ENCODE assay signal across 1 cellular context in genomic region chr16:30651124-30652004, GRCh38.
TF ChIP-seq lines count a peak whose summit lies in the region.

No MANE protein-coding gene starts in this region.

TF ChIP-seq in HepG2, 621 proteins besides CTCF, POLR2A, EP300 and RAD21 (continued from another document and continues in another):
- 0 out of 2 replicates have a peak, but pooled peaks have one; percentile 23 for TF ChIP-seq ARID5B (CRISPR knock-in tag; IDR thresholded peaks at IDR 0.05)
- TF ChIP-seq SNAPC4 (CRISPR knock-in tag; IDR thresholded peaks at IDR 0.05), result no peak
- TF ChIP-seq ELK4 (CRISPR knock-in tag; IDR thresholded peaks at IDR 0.05; ENCODE audit: borderline replicate concordance), result no peak
- 0 out of 2 replicates have a peak, but pooled peaks have one; percentile 28 for TF ChIP-seq TGIF2 (CRISPR knock-in tag; IDR thresholded peaks at IDR 0.05)
- TF ChIP-seq ZNF224 (CRISPR knock-in tag; IDR thresholded peaks at IDR 0.05), result no peak
- TF ChIP-seq ATF2 (CRISPR knock-in tag; IDR thresholded peaks at IDR 0.05), result peak; percentile 31; the same call in 1 of the 2 replicates
- TF ChIP-seq THAP8 (CRISPR knock-in tag; IDR thresholded peaks at IDR 0.05; ENCODE audit: borderline replicate concordance), result 0 out of 2 replicates have a peak, but pooled peaks have one; percentile 54
- TF ChIP-seq BRD4 (CRISPR knock-in tag; IDR thresholded peaks at IDR 0.05), result no peak; the same call in 1 of the 2 replicates
- TF ChIP-seq POLR2G (IDR thresholded peaks at IDR 0.05; ENCODE audit: low read depth, low read length), result no peak; the same call in 1 of the 2 replicates
- no peak for TF ChIP-seq ZSCAN29 (CRISPR knock-in tag; conservative IDR thresholded peaks at IDR 0.05)
- TF ChIP-seq HBP1 (CRISPR knock-in tag; IDR thresholded peaks at IDR 0.05; ENCODE audit: low read depth), result peak; percentile 65; the same call in 1 of the 2 replicates
- TF ChIP-seq RFXAP (CRISPR knock-in tag; IDR thresholded peaks at IDR 0.05; ENCODE audit: borderline replicate concordance), result peak; percentile 61
- no peak for TF ChIP-seq ZNF276 (CRISPR knock-in tag; IDR thresholded peaks at IDR 0.05; ENCODE audit: low read depth)
- peak; percentile 31 for TF ChIP-seq ZNF768 (CRISPR knock-in tag; IDR thresholded peaks at IDR 0.05)
- TF ChIP-seq ONECUT2 (CRISPR knock-in tag; IDR thresholded peaks at IDR 0.05), result no peak
- no peak for TF ChIP-seq SNAPC5 (CRISPR knock-in tag; IDR thresholded peaks at IDR 0.05; ENCODE audit: borderline replicate concordance)
- no peak for TF ChIP-seq PLRG1 (conservative IDR thresholded peaks at IDR 0.05)
- TF ChIP-seq NCOA5 (CRISPR knock-in tag; IDR thresholded peaks at IDR 0.05), result no peak
- 0 out of 2 replicates have a peak, but pooled peaks have one; percentile 4 for TF ChIP-seq MEIS1 (CRISPR knock-in tag; IDR thresholded peaks at IDR 0.05; ENCODE audit: borderline replicate concordance)
- no peak for TF ChIP-seq ZNF331 (CRISPR knock-in tag; IDR thresholded peaks at IDR 0.05)
- TF ChIP-seq ZNF570 (CRISPR knock-in tag; IDR thresholded peaks at IDR 0.05; ENCODE audit: borderline replicate concordance), result no peak
- 0 out of 2 replicates have a peak, but pooled peaks have one; percentile 3 for TF ChIP-seq HNF1B (CRISPR knock-in tag; IDR thresholded peaks at IDR 0.05)
- no peak for TF ChIP-seq LCORL (IDR thresholded peaks at IDR 0.05)
- 0 out of 2 replicates have a peak, but pooled peaks have one; percentile 1 for TF ChIP-seq LCORL (CRISPR knock-in tag; IDR thresholded peaks at IDR 0.05)
- no peak for TF ChIP-seq RFX5 (IDR thresholded peaks at IDR 0.05; ENCODE audit: low read depth, low read length)
- TF ChIP-seq ZNF615 (CRISPR knock-in tag; IDR thresholded peaks at IDR 0.05; ENCODE audit: borderline replicate concordance), result no peak
- peak; percentile 74 for TF ChIP-seq U2AF1 (optimal IDR thresholded peaks at IDR 0.05; ENCODE audit: low read depth, low read length)
- TF ChIP-seq JDP2 (CRISPR knock-in tag; IDR thresholded peaks at IDR 0.05; ENCODE audit: borderline replicate concordance), result no peak
- no peak; the same call in 1 of the 2 replicates for TF ChIP-seq NR0B2 (CRISPR knock-in tag; IDR thresholded peaks at IDR 0.05)
- peak; percentile 88 to 94; a peak in 3 of 4 replicates for TF ChIP-seq HMGXB4 (CRISPR knock-in tag; IDR thresholded peaks at IDR 0.05; ENCODE audit: borderline replicate concordance in 1 of 2, low read depth in 1 of 2)
- no peak for TF ChIP-seq ZNF83 (CRISPR knock-in tag; IDR thresholded peaks at IDR 0.05; ENCODE audit: borderline replicate concordance)
- TF ChIP-seq SP1 (IDR thresholded peaks at IDR 0.05), result no peak
- TF ChIP-seq SP1 (CRISPR knock-in tag; IDR thresholded peaks at IDR 0.05), result no peak
- TF ChIP-seq ARID2 (CRISPR knock-in tag; IDR thresholded peaks at IDR 0.05; ENCODE audit: borderline replicate concordance), result peak; percentile 66; the same call in 1 of the 2 replicates
- no peak for TF ChIP-seq ZNF383 (CRISPR knock-in tag; IDR thresholded peaks at IDR 0.05; ENCODE audit: borderline replicate concordance)
- TF ChIP-seq MAZ (IDR thresholded peaks at IDR 0.05; ENCODE audit: borderline replicate concordance, low read depth, low read length), result peak; percentile 44; the same call in 1 of the 2 replicates
- peak; percentile 70 for TF ChIP-seq MAZ (CRISPR knock-in tag; IDR thresholded peaks at IDR 0.05; ENCODE audit: low read depth)
